2 cellular contexts compared by ENCODE assay signal in the genomic region with DNA sequence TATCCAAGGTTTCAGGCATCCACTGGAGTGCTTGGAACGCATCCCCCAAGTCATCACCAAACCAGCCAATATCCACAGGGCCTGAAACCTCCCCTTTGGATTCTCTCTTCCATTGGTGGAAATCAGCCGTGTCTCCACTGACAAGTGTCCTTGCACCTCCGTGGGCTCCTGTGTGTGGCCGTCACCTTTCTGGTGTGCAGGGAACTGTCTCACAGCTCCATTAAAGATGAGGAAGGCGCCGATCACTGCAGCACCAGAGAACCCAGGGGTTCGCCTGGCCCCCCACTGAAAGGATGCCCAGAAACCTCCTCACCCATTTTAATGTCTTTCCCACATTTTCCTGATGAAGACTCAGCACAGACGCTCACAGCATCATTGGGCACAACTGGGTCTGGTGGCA.
TF ChIP-seq lines count a peak whose summit lies in the region.

No MANE protein-coding gene starts in this region.

TF ChIP-seq in SK-N-SH, 30 proteins besides CTCF, POLR2A, EP300 and RAD21 (continued from another document):
- TF ChIP-seq, protein P1, sequence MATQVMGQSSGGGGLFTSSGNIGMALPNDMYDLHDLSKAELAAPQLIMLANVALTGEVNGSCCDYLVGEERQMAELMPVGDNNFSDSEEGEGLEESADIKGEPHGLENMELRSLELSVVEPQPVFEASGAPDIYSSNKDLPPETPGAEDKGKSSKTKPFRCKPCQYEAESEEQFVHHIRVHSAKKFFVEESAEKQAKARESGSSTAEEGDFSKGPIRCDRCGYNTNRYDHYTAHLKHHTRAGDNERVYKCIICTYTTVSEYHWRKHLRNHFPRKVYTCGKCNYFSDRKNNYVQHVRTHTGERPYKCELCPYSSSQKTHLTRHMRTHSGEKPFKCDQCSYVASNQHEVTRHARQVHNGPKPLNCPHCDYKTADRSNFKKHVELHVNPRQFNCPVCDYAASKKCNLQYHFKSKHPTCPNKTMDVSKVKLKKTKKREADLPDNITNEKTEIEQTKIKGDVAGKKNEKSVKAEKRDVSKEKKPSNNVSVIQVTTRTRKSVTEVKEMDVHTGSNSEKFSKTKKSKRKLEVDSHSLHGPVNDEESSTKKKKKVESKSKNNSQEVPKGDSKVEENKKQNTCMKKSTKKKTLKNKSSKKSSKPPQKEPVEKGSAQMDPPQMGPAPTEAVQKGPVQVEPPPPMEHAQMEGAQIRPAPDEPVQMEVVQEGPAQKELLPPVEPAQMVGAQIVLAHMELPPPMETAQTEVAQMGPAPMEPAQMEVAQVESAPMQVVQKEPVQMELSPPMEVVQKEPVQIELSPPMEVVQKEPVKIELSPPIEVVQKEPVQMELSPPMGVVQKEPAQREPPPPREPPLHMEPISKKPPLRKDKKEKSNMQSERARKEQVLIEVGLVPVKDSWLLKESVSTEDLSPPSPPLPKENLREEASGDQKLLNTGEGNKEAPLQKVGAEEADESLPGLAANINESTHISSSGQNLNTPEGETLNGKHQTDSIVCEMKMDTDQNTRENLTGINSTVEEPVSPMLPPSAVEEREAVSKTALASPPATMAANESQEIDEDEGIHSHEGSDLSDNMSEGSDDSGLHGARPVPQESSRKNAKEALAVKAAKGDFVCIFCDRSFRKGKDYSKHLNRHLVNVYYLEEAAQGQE (IDR thresholded peaks at IDR 0.05; ENCODE audit: low read depth, low read length) = no peak

TF ChIP-seq in SK-N-SH treated with all-trans-retinoic acid at 6 μM for 48 hours, 23 proteins besides CTCF, POLR2A, EP300 and RAD21 (continued from another document):
- TF ChIP-seq, protein P2, sequence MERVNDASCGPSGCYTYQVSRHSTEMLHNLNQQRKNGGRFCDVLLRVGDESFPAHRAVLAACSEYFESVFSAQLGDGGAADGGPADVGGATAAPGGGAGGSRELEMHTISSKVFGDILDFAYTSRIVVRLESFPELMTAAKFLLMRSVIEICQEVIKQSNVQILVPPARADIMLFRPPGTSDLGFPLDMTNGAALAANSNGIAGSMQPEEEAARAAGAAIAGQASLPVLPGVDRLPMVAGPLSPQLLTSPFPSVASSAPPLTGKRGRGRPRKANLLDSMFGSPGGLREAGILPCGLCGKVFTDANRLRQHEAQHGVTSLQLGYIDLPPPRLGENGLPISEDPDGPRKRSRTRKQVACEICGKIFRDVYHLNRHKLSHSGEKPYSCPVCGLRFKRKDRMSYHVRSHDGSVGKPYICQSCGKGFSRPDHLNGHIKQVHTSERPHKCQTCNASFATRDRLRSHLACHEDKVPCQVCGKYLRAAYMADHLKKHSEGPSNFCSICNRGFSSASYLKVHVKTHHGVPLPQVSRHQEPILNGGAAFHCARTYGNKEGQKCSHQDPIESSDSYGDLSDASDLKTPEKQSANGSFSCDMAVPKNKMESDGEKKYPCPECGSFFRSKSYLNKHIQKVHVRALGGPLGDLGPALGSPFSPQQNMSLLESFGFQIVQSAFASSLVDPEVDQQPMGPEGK (CRISPR knock-in tag; IDR thresholded peaks at IDR 0.05; ENCODE audit: borderline replicate concordance) = no peak
- TF ChIP-seq ZNF565 (CRISPR knock-in tag; conservative IDR thresholded peaks at IDR 0.05; ENCODE audit: low read depth) = no peak
- no peak for TF ChIP-seq TCF4 (CRISPR knock-in tag; IDR thresholded peaks at IDR 0.05; ENCODE audit: borderline replicate concordance)
- TF ChIP-seq OSR1 (CRISPR knock-in tag; IDR thresholded peaks at IDR 0.05) = no peak
- TF ChIP-seq ZC3H10 (CRISPR knock-in tag; IDR thresholded peaks at IDR 0.05) = no peak
- no peak for TF ChIP-seq ZNF70 (CRISPR knock-in tag; IDR thresholded peaks at IDR 0.05)
- TF ChIP-seq ISL1 (CRISPR knock-in tag; IDR thresholded peaks at IDR 0.05) = no peak
- no peak for TF ChIP-seq RARB (CRISPR knock-in tag; IDR thresholded peaks at IDR 0.05)
- no peak for TF ChIP-seq ARNTL (CRISPR knock-in tag; IDR thresholded peaks at IDR 0.05; ENCODE audit: borderline replicate concordance, low read depth)
- TF ChIP-seq ZFP30 (CRISPR knock-in tag; IDR thresholded peaks at IDR 0.05) = no peak
- TF ChIP-seq ZNF8 (CRISPR knock-in tag; IDR thresholded peaks at IDR 0.05) = no peak
- no peak for TF ChIP-seq TOX (CRISPR knock-in tag; IDR thresholded peaks at IDR 0.05; ENCODE audit: borderline replicate concordance)
- TF ChIP-seq BACH2 (CRISPR knock-in tag; IDR thresholded peaks at IDR 0.05; ENCODE audit: borderline replicate concordance) = no peak
- no peak for TF ChIP-seq ESRRG (CRISPR knock-in tag; IDR thresholded peaks at IDR 0.05)
